2 cellular contexts compared by ENCODE assay signal in genomic region chr13:101390461-101390860, GRCh38.
A peak's percentile ranks its signal among the peaks of the same experiment; 100 is the strongest.
TF ChIP-seq lines count a peak whose summit lies in the region.

No MANE protein-coding gene starts in this region.

TF ChIP-seq in GM23338, 12 proteins besides CTCF, POLR2A, EP300 and RAD21 (continued from another document):
- TF ChIP-seq NANOG (IDR thresholded peaks at IDR 0.05; ENCODE audit: borderline replicate concordance): no peak
- no peak for TF ChIP-seq JUNB (IDR thresholded peaks at IDR 0.05; ENCODE audit: unreplicated experiment)
- no peak for TF ChIP-seq ZNF114 (CRISPR knock-in tag; IDR thresholded peaks at IDR 0.05)
- no peak for TF ChIP-seq CREB1 (CRISPR knock-in tag; IDR thresholded peaks at IDR 0.05; ENCODE audit: low read depth)
- no peak for TF ChIP-seq POLR2AphosphoS5 (IDR thresholded peaks at IDR 0.05; ENCODE audit: low read depth)
- TF ChIP-seq, protein P1, sequence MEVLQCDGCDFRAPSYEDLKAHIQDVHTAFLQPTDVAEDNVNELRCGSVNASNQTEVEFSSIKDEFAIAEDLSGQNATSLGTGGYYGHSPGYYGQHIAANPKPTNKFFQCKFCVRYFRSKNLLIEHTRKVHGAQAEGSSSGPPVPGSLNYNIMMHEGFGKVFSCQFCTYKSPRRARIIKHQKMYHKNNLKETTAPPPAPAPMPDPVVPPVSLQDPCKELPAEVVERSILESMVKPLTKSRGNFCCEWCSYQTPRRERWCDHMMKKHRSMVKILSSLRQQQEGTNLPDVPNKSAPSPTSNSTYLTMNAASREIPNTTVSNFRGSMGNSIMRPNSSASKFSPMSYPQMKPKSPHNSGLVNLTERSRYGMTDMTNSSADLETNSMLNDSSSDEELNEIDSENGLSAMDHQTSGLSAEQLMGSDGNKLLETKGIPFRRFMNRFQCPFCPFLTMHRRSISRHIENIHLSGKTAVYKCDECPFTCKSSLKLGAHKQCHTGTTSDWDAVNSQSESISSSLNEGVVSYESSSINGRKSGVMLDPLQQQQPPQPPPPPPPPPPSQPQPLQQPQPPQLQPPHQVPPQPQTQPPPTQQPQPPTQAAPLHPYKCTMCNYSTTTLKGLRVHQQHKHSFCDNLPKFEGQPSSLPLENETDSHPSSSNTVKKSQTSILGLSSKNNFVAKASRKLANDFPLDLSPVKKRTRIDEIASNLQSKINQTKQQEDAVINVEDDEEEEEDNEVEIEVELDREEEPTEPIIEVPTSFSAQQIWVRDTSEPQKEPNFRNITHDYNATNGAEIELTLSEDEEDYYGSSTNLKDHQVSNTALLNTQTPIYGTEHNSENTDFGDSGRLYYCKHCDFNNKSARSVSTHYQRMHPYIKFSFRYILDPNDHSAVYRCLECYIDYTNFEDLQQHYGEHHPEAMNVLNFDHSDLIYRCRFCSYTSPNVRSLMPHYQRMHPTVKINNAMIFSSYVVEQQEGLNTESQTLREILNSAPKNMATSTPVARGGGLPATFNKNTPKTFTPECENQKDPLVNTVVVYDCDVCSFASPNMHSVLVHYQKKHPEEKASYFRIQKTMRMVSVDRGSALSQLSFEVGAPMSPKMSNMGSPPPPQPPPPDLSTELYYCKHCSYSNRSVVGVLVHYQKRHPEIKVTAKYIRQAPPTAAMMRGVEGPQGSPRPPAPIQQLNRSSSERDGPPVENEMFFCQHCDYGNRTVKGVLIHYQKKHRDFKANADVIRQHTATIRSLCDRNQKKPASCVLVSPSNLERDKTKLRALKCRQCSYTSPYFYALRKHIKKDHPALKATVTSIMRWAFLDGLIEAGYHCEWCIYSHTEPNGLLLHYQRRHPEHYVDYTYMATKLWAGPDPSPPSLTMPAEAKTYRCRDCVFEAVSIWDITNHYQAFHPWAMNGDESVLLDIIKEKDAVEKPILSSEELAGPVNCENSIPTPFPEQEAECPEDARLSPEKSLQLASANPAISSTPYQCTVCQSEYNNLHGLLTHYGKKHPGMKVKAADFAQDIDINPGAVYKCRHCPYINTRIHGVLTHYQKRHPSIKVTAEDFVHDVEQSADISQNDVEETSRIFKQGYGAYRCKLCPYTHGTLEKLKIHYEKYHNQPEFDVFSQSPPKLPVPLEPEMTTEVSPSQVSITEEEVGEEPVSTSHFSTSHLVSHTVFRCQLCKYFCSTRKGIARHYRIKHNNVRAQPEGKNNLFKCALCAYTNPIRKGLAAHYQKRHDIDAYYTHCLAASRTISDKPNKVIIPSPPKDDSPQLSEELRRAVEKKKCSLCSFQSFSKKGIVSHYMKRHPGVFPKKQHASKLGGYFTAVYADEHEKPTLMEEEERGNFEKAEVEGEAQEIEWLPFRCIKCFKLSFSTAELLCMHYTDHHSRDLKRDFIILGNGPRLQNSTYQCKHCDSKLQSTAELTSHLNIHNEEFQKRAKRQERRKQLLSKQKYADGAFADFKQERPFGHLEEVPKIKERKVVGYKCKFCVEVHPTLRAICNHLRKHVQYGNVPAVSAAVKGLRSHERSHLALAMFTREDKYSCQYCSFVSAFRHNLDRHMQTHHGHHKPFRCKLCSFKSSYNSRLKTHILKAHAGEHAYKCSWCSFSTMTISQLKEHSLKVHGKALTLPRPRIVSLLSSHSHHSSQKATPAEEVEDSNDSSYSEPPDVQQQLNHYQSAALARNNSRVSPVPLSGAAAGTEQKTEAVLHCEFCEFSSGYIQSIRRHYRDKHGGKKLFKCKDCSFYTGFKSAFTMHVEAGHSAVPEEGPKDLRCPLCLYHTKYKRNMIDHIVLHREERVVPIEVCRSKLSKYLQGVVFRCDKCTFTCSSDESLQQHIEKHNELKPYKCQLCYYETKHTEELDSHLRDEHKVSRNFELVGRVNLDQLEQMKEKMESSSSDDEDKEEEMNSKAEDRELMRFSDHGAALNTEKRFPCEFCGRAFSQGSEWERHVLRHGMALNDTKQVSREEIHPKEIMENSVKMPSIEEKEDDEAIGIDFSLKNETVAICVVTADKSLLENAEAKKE (CRISPR knock-in tag; IDR thresholded peaks at IDR 0.05): no peak
- no peak for TF ChIP-seq EZH2 (IDR thresholded peaks at IDR 0.05; ENCODE audit: low read depth, unreplicated experiment)
- no peak for TF ChIP-seq REST (IDR thresholded peaks at IDR 0.05; ENCODE audit: unreplicated experiment)
- TF ChIP-seq STAT1 (IDR thresholded peaks at IDR 0.05; ENCODE audit: unreplicated experiment): no peak
- TF ChIP-seq, protein P2, sequence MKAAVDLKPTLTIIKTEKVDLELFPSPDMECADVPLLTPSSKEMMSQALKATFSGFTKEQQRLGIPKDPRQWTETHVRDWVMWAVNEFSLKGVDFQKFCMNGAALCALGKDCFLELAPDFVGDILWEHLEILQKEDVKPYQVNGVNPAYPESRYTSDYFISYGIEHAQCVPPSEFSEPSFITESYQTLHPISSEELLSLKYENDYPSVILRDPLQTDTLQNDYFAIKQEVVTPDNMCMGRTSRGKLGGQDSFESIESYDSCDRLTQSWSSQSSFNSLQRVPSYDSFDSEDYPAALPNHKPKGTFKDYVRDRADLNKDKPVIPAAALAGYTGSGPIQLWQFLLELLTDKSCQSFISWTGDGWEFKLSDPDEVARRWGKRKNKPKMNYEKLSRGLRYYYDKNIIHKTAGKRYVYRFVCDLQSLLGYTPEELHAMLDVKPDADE (IDR thresholded peaks at IDR 0.05): no peak
TF ChIP-seq in GM23338: peak in this region for 0.

TF ChIP-seq in SK-N-SH, 30 proteins besides CTCF, POLR2A, EP300 and RAD21 (continued from another document):
- TF ChIP-seq TCF12 (IDR thresholded peaks at IDR 0.05) (peak; percentile 23; the same call in 1 of the 2 replicates), RXRA (IDR thresholded peaks at IDR 0.05; ENCODE audit: borderline replicate concordance, low read depth) (no peak), NRF1 (IDR thresholded peaks at IDR 0.05; ENCODE audit: low read depth, low read length) (no peak), POLR2AphosphoS5 (IDR thresholded peaks at IDR 0.05; ENCODE audit: low read depth, low read length) (no peak), ZBTB33 (IDR thresholded peaks at IDR 0.05; ENCODE audit: borderline replicate concordance, low read depth) (no peak)
